In genomic region chr12:121937654-121938053, GRCh38 we compare ENCODE assay signal across 19 cellular contexts.
"Had no signal": no experiment of that assay in that cellular context is flagged by ENCODE, and none has a peak within 500 bp of the region (broad histone marks: within the 10 kb centered on the region; RNA-seq: fewer than 3 reads in every experiment).

No MANE protein-coding gene starts in this region.

- H3K27me3 Mint-ChIP-seq: naive thymus-derived CD8-positive, alpha-beta T cell; stimulated activated naive B cell treated with anti-CD40 and anti-IgM and Interleukin-4, amounts not matched to agents 10 μg/mL and 1 μg/mL and 100 μg/mL, for 72 hours; type B pancreatic cell had no signal

- H3K27ac Mint-ChIP-seq: stimulated activated naive B cell treated with anti-CD40 and anti-IgM and Interleukin-4, amounts not matched to agents 10 μg/mL and 1 μg/mL and 100 μg/mL, for 72 hours; type B pancreatic cell had no signal

- ATAC-seq: esophagus mucosa; gastrocnemius medialis; left lobe of liver; mucosa of descending colon; sciatic nerve; stimulated activated naive B cell treated with anti-CD40 and anti-IgM and Interleukin-4, amounts not matched to agents 10 μg/mL and 1 μg/mL and 100 μg/mL, for 72 hours had no signal

- H3K27me3 ChIP-seq: dorsolateral prefrontal cortex, gastrocnemius medialis had no signal

- H3K27ac ChIP-seq: dorsolateral prefrontal cortex, gastrocnemius medialis, skin epidermis had no signal

- H3K4me3 Mint-ChIP-seq: naive thymus-derived CD8-positive, alpha-beta T cell; neural crest cell; stimulated activated naive B cell treated with anti-CD40 and anti-IgM and Interleukin-4, amounts not matched to agents 10 μg/mL and 1 μg/mL and 100 μg/mL, for 72 hours; type B pancreatic cell had no signal

- H3K4me3 ChIP-seq: dorsolateral prefrontal cortex, gastrocnemius medialis, mucosa of descending colon, skin epidermis had no signal

- FAIRE-seq: urothelium cell line had no signal

- H3K36me3 ChIP-seq: gastrocnemius medialis had no signal

- H3K4me1 ChIP-seq: gastrocnemius medialis had no signal

- H3K9me3 Mint-ChIP-seq: neural crest cell, type B pancreatic cell had no signal

- H3K9me3 ChIP-seq: gastrocnemius medialis, mucosa of descending colon had no signal

- DNase-seq: cortex of kidney; dorsolateral prefrontal cortex; effector CD8-positive, alpha-beta T cell; gastrocnemius medialis; islet precursor cell; mammary epithelial cell; mucosa of descending colon; posterior cingulate gyrus; stimulated activated CD4-positive, alpha-beta T cell treated with anti-CD3 and anti-CD28 coated beads, Interleukin-2, amount 100 ng/mL, for 24 hours; stimulated activated CD4-positive, alpha-beta T cell treated with anti-CD3 and anti-CD28 coated beads, Interleukin-4, amount 100 ng/mL, for 4 hours; stimulated activated naive B cell treated with anti-CD40 and anti-IgM and Interleukin-4, amounts not matched to agents 10 μg/mL and 1 μg/mL and 100 μg/mL, for 72 hours had no signal
